Comparison of ENCODE assay signal across 8 cellular contexts in the genomic region with DNA sequence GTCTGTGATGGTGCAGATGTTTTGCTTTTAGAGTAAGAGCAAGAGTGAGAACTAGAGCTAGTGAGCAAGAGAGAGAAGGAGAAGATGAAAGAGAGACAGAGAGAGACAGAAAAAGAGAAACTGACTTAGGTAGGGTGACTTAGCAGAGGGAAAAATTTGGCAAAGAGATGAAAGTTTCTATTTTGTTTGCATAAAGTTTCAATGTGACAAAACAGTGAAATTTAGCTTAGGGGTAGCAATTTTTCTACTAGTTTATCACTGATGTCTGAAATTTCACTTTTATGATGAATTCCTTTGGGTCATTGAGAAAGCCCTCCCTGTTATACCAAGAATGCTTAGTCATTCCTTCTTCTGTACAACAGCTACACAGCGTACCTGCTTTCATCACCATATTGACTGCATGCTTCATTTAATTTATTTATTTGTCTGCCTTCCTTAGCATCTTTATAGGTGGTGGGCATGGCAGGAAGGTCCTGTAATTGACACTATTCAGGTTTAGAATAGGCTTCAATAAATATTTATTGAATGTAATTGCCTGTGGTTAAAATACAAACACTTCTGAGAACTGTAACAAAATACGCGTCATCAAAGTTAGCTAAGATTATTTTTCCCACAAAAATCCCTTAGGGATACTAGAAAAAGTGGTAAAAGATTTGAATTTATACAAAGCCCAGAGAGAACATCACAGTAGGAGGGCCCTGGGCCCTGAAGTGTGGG. TPM values are rescaled to one million over a fixed set of nuclear protein-coding genes. Genes with fewer than 3 reads are reported as not detected.
DNase-seq lines count a peak whose midpoint lies in the region; ATAC-seq and TF ChIP-seq lines count a peak whose summit lies in the region.

No MANE protein-coding gene starts in this region.

- H3K9ac ChIP-seq in adipocyte (ENCODE audit: low read length) = peak overlapping the region; percentile 52

- peak overlapping the region in 1 of 2 donors; percentile 37 for H3K27ac Mint-ChIP-seq in stimulated activated naive CD8-positive, alpha-beta T cell treated with anti-CD3 and anti-CD28 coated beads, Interleukin-15, amount 100 ng/mL, for 72 hours

- peak overlapping the region; percentile 5 to 10 for H3K4me3 Mint-ChIP-seq in stimulated activated naive CD8-positive, alpha-beta T cell treated with anti-CD3 and anti-CD28 coated beads, Interleukin-15, amount 100 ng/mL, for 72 hours

- DNase-seq in GM10248 (ENCODE audit: extremely low spot score) (peak; percentile 33), adipocyte (ENCODE audit: low read depth) (peak; percentile 69), lower leg skin (ENCODE audit: low spot score in 2 of 2) (no peak), hippocampal formation (lab: John Stamatoyannopoulos, UW) (no peak), amygdala (lab: John Stamatoyannopoulos, UW) (no peak)
- DNase-seq in stimulated activated naive CD8-positive, alpha-beta T cell treated with anti-CD3 and anti-CD28 coated beads, Interleukin-15, amount 100 ng/mL, for 72 hours = no peak

- no peaks in the 10 kb centered on the region for H3K36me3 ChIP-seq in adipocyte (ENCODE audit: control insufficient read depth, insufficient read depth, low read length, severe bottlenecking)

- no peaks in the 10 kb centered on the region for H3K27me3 Mint-ChIP-seq in stimulated activated naive CD8-positive, alpha-beta T cell treated with anti-CD3 and anti-CD28 coated beads, Interleukin-15, amount 100 ng/mL, for 72 hours

- no peak for TF ChIP-seq POLR2A in lower leg skin (IDR thresholded peaks at IDR 0.05)

- intact Hi-C loops in lower leg skin (cut with DNase I; ENCODE audit: low total_unique reads) = no loop called here

- CTCF ChIA-PET in GM10248 (lab: Yijun Ruan, JAX) = interaction anchor here (0.6 to 1.9 kb wide), 6 partner anchors 9 to 29 kb away, joined by 3 to 8 read pairs (median 3); a partner anchor contains a TSS

- H3K27me3 ChIP-seq in adipocyte (replicated peaks; ENCODE audit: control insufficient read depth, insufficient read depth, low read length) = no peaks in the 10 kb centered on the region

- POLR2A ChIA-PET in GM10248 (lab: Yijun Ruan, JAX) = interaction anchor here (0.5 to 1.0 kb wide), 3 partner anchors 20 to 62 kb away, joined by 6 to 7 read pairs (median 6); a partner anchor contains a TSS

- 76 to 77% methylated on average over 3 of the region's 3 CpGs for WGBS in lower leg skin, 2 donors

- H3K9me3 ChIP-seq in adipocyte (ENCODE audit: control insufficient read depth, low read length) = no peaks in the 10 kb centered on the region

- H3K4me3 ChIP-seq in adipocyte (ENCODE audit: low read length) (peak overlapping the region; percentile 49), lower leg skin (ENCODE audit: low read depth, poor library complexity, severe bottlenecking) (no peak overlapping the region)

- no peaks in the 10 kb centered on the region for H3K9me3 Mint-ChIP-seq in stimulated activated naive CD8-positive, alpha-beta T cell treated with anti-CD3 and anti-CD28 coated beads, Interleukin-15, amount 100 ng/mL, for 72 hours

- peaks cover 50% of the 10 kb centered on the region for H3K4me1 Mint-ChIP-seq in stimulated activated naive CD8-positive, alpha-beta T cell treated with anti-CD3 and anti-CD28 coated beads, Interleukin-15, amount 100 ng/mL, for 72 hours

- ATAC-seq in GM19463 (IDR thresholded peaks at IDR 0.05; ENCODE audit: unreplicated experiment) (peak; percentile 47), HG03378 (IDR thresholded peaks at IDR 0.05; ENCODE audit: unreplicated experiment) (peak; percentile 51)
- ATAC-seq in stimulated activated naive CD8-positive, alpha-beta T cell treated with anti-CD3 and anti-CD28 coated beads, Interleukin-15, amount 100 ng/mL, for 72 hours = peak; percentile 74

- TF ChIP-seq CTCF in GM10248 (IDR thresholded peaks at IDR 0.05; ENCODE audit: control extremely low read depth, extremely low read depth, low read depth, missing control alignments) = no peak
- no peak for TF ChIP-seq CTCF in lower leg skin (IDR thresholded peaks at IDR 0.05)

- H3K4me1 ChIP-seq in adipocyte (ENCODE audit: control insufficient read depth, insufficient read depth, low read length) = peaks cover 13% of the 10 kb centered on the region

RNA-seq across cellular contexts. Expression of a gene that starts 19.9 kb away (rescaled TPM):
- total RNA-seq in lower leg skin = 10 to 100 TPM; 19.5 to 33.1 (median 28.5) TPM

Comparison
In these comparisons a context has a peak if more than half of its experiments do, and no peak if none do; other contexts are left out.
1. DNase-seq: peak in GM10248 (single experiment) and adipocyte (single experiment); none in stimulated activated naive CD8-positive, alpha-beta T cell treated with anti-CD3 and anti-CD28 coated beads, Interleukin-15, amount 100 ng/mL, for 72 hours (0 of 2), lower leg skin (0 of 2), hippocampal formation (0 of 2) and amygdala (0 of 56).
2. Peak in every context shown above with its lines, with median percentiles within 50 percentile points of each other: ATAC-seq.